Comparison of ENCODE assay signal across 9 cellular contexts in the genomic region with DNA sequence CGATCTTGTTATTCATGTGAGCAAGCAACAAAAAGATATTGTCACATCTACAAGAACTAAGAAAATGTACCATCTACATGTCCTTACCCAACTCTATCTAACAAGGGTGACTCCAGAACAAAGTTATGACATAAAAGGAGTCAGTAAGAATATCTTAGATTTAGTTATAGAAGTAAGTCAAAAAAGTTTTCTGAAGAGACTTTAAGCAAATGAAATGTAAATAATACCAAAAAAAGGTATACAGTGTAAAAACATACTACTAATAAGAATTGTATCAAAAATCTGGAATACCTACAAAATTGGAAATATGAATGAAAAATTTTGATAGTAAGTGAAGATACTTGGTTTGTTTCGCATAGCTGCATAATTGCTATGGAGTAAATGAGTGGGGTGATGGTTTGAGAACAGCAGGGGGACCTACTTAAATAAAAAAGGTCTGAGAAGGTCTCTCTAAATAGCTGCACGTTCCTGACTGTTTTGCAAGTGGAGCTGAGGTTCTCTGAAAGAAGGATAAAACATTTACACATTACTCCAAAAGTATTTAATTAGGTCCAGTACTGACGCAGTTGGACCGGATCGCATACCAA. TPM values are rescaled to one million over a fixed set of nuclear protein-coding genes. Genes with fewer than 3 reads are reported as not detected.
DNase-seq lines count a peak whose midpoint lies in the region; ATAC-seq and TF ChIP-seq lines count a peak whose summit lies in the region.
"Had no signal": no experiment of that assay in that cellular context is flagged by ENCODE, and none has a peak within 500 bp of the region (broad histone marks: within the 10 kb centered on the region; RNA-seq: fewer than 3 reads in every experiment).

No MANE protein-coding gene starts in this region.

- H3K9me2 ChIP-seq in SK-N-SH: no peaks in the 10 kb centered on the region

- no peak overlapping the region for H3K9ac ChIP-seq in SK-N-SH

- DNase-seq in activated naive CD4-positive, alpha-beta T cell treated with anti-CD3 and anti-CD28 coated beads for 36 hours: no peak
- DNase-seq in activated naive CD4-positive, alpha-beta T cell treated with anti-CD3 and anti-CD28 coated beads, Interleukin-2, amount 50 U/mL, for 16 hours: no peak
- DNase-seq in SK-N-SH: no peak
- DNase-seq in erythroblast (lab: John Stamatoyannopoulos, UW): peak; percentile 63 to 67
- DNase-seq in cerebellum (ENCODE audit: low spot score): no peak
- no peak for DNase-seq in NCI-H2081 treated with DMSO at 0.1 percent for 48 hours (lab: John Stamatoyannopoulos, UW)
- DNase-seq: SJCRH30 had no signal

- POLR2A ChIA-PET in SK-N-SH (lab: Yijun Ruan, JAX): no interaction called here

- peak overlapping the region; percentile 65; the same call in 1 of the 2 replicates for H3K4me2 ChIP-seq in SK-N-SH

- no peaks in the 10 kb centered on the region for H3K36me3 Mint-ChIP-seq in activated naive CD4-positive, alpha-beta T cell treated with anti-CD3 and anti-CD28 coated beads for 36 hours (ENCODE audit: low read depth)

- H3K4me1 Mint-ChIP-seq in activated naive CD4-positive, alpha-beta T cell treated with anti-CD3 and anti-CD28 coated beads for 36 hours (ENCODE audit: low read depth): peaks cover 52% of the 10 kb centered on the region

- H3K79me2 ChIP-seq in SK-N-SH (ENCODE audit: insufficient read depth): no peaks in the 10 kb centered on the region

- H3K27ac Mint-ChIP-seq in activated naive CD4-positive, alpha-beta T cell treated with anti-CD3 and anti-CD28 coated beads for 36 hours: peak overlapping the region; percentile 85

- H2AFZ ChIP-seq in SK-N-SH (ENCODE audit: low read depth): peak overlapping the region; percentile 71; the same call in 1 of the 2 replicates

- peak; percentile 20 for TF ChIP-seq POLR2A in erythroblast (IDR thresholded peaks at IDR 0.05; ENCODE audit: low read length)

- TF ChIP-seq RAD21 in SK-N-SH (IDR thresholded peaks at IDR 0.05; ENCODE audit: low read length): no peak

- no peak for TF ChIP-seq CTCF in SK-N-SH (IDR thresholded peaks at IDR 0.05)

- no peaks in the 10 kb centered on the region for H3K9me3 Mint-ChIP-seq in activated naive CD4-positive, alpha-beta T cell treated with anti-CD3 and anti-CD28 coated beads for 36 hours

- H3K4me1 ChIP-seq in SK-N-SH (ENCODE audit: control insufficient read depth in 1 of 2, insufficient read depth in 2 of 2, low read depth in 1 of 2, low read length in 1 of 2): peaks cover 2 to 19% of the 10 kb centered on the region in 2 experiments; a peak in 2 of 4 replicates

- no peaks in the 10 kb centered on the region for H4K20me1 ChIP-seq in SK-N-SH (ENCODE audit: insufficient read depth)

- ATAC-seq in HG02623 (IDR thresholded peaks at IDR 0.05; ENCODE audit: unreplicated experiment): no peak

- H3K9me3 ChIP-seq in SK-N-SH: no peaks in the 10 kb centered on the region
- H3K9me3 ChIP-seq: SJCRH30 had no signal

- H3K27me3 ChIP-seq in SK-N-SH (ENCODE audit: insufficient read depth): no peaks in the 10 kb centered on the region
- H3K27me3 ChIP-seq: SJCRH30 had no signal

- peak overlapping the region; percentile 58 for H3K4me3 Mint-ChIP-seq in activated naive CD4-positive, alpha-beta T cell treated with anti-CD3 and anti-CD28 coated beads for 36 hours

- WGBS in SK-N-SH (ENCODE audit: low lambda C conversion rate): 78% methylated on average over 6 of the region's 6 CpGs

- H3K36me3 ChIP-seq in SK-N-SH (replicated peaks in 1 of 2; ENCODE audit: control insufficient read depth in 1 of 2, insufficient read depth in 2 of 2, low read length in 1 of 2): no peaks in the 10 kb centered on the region
- H3K36me3 ChIP-seq: SJCRH30 had no signal

- H3K27ac ChIP-seq in SK-N-SH (ENCODE audit: low read depth in 2 of 2, low read length in 1 of 2) (peak overlapping the region; percentile 62 to 71; a peak in 3 of 4 replicates), temporal lobe (ENCODE audit: low read depth, low read length) (peak overlapping the region; percentile 82)
- H3K27ac ChIP-seq: SJCRH30 had no signal

- H3F3A ChIP-seq in SK-N-SH (replicated peaks; ENCODE audit: insufficient read depth): peaks cover 5% of the 10 kb centered on the region

- intact Hi-C loops in activated naive CD4-positive, alpha-beta T cell treated with anti-CD3 and anti-CD28 coated beads for 36 hours (cut with micrococcal nuclease): loop anchor here (1.0 to 10.0 kb wide), 15 partner anchors 13 to 866 kb away; a partner anchor contains a TSS

- CTCF ChIA-PET in activated naive CD4-positive, alpha-beta T cell treated with anti-CD3 and anti-CD28 coated beads for 36 hours (lab: Charles Lee): interaction anchor here (0.9 to 8.2 kb wide), 7 partner anchors 13 to 248 kb away, joined by 3 to 131 read pairs (median 4); no protein-coding TSS in a partner anchor
- CTCF ChIA-PET in SK-N-SH (lab: Yijun Ruan, JAX): interaction anchor here (1.0 to 1.6 kb wide), 4 partner anchors 11 to 274 kb away, joined by 3 to 5 read pairs (median 3); no protein-coding TSS in a partner anchor

- H3K27me3 Mint-ChIP-seq in activated naive CD4-positive, alpha-beta T cell treated with anti-CD3 and anti-CD28 coated beads for 36 hours (ENCODE audit: low read depth): peaks cover 2% of the 10 kb centered on the region

- peak overlapping the region; percentile 21 to 31; a peak in 2 of 4 replicates for H3K4me3 ChIP-seq in SK-N-SH (ENCODE audit: low read depth in 2 of 2, low read length in 1 of 2)
- H3K4me3 ChIP-seq: SJCRH30 had no signal

- no peak for TF ChIP-seq EP300 in SK-N-SH (IDR thresholded peaks at IDR 0.05; ENCODE audit: borderline replicate concordance in 1 of 2, low read depth in 1 of 2, low read length in 1 of 2)

TF ChIP-seq in SK-N-SH, 30 proteins besides CTCF, POLR2A, EP300 and RAD21:
- TF ChIP-seq MEF2A (IDR thresholded peaks at IDR 0.05; ENCODE audit: borderline replicate concordance, low read depth) (no peak), TAF1 (IDR thresholded peaks at IDR 0.05; ENCODE audit: borderline replicate concordance, low read depth, low read length) (no peak), YY1 (IDR thresholded peaks at IDR 0.05; ENCODE audit: low read depth) (no peak), ELF1 (IDR thresholded peaks at IDR 0.05) (no peak), FOSL2 (IDR thresholded peaks at IDR 0.05; ENCODE audit: borderline replicate concordance, low read depth) (no peak), CHD2 (IDR thresholded peaks at IDR 0.05; ENCODE audit: low read length, partially characterized antibody) (no peak), FOXM1 (IDR thresholded peaks at IDR 0.05; ENCODE audit: low read depth) (no peak), GABPA (IDR thresholded peaks at IDR 0.05; ENCODE audit: low read depth) (no peak), RFX5 (IDR thresholded peaks at IDR 0.05; ENCODE audit: low read length) (no peak), NFIC (IDR thresholded peaks at IDR 0.05; ENCODE audit: borderline replicate concordance) (no peak), EZH2phosphoT487 (IDR thresholded peaks at IDR 0.05; ENCODE audit: borderline replicate concordance, low read depth) (no peak)
- TF ChIP-seq, protein P1, sequence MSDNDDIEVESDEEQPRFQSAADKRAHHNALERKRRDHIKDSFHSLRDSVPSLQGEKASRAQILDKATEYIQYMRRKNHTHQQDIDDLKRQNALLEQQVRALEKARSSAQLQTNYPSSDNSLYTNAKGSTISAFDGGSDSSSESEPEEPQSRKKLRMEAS (IDR thresholded peaks at IDR 0.05; ENCODE audit: low read depth): no peak
- TF ChIP-seq, protein P2, sequence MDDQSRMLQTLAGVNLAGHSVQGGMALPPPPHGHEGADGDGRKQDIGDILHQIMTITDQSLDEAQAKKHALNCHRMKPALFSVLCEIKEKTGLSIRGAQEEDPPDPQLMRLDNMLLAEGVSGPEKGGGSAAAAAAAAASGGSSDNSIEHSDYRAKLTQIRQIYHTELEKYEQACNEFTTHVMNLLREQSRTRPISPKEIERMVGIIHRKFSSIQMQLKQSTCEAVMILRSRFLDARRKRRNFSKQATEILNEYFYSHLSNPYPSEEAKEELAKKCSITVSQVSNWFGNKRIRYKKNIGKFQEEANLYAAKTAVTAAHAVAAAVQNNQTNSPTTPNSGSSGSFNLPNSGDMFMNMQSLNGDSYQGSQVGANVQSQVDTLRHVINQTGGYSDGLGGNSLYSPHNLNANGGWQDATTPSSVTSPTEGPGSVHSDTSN (IDR thresholded peaks at IDR 0.05): no peak

RNA-seq across cellular contexts. Expression of a gene that starts 51.0 kb away (rescaled TPM):
- total RNA-seq in activated naive CD4-positive, alpha-beta T cell treated with anti-CD3 and anti-CD28 coated beads for 36 hours: not detected
- polyA plus RNA-seq in SK-N-SH (2012; rRNA removed): not detected in 2 replicates
- polyA plus RNA-seq in SK-N-SH (2012; cell fraction: cytosol; rRNA removed): 0.01 and 0.04 TPM in 2 replicates
- 0.12 TPM in 1 of 2 replicates, not detected in the other for polyA plus RNA-seq in SK-N-SH (2012; cell fraction: nucleus; rRNA removed)
- total RNA-seq in temporal lobe: 2.2 TPM
- 1.2 TPM for total RNA-seq in cerebellum
- total RNA-seq: SJCRH30 had no signal

Comparison
In these comparisons a context has a peak if more than half of its experiments do, and no peak if none do; other contexts are left out.
1. DNase-seq: peak in erythroblast (2 of 2); none in activated naive CD4-positive, alpha-beta T cell treated with anti-CD3 and anti-CD28 coated beads for 36 hours (single experiment), activated naive CD4-positive, alpha-beta T cell treated with anti-CD3 and anti-CD28 coated beads, Interleukin-2, amount 50 U/mL, for 16 hours (single experiment), SK-N-SH (single experiment), cerebellum (single experiment) and NCI-H2081 treated with DMSO at 0.1 percent for 48 hours (single experiment).